ENCODE assay signal across 22 cellular contexts in the genomic region with DNA sequence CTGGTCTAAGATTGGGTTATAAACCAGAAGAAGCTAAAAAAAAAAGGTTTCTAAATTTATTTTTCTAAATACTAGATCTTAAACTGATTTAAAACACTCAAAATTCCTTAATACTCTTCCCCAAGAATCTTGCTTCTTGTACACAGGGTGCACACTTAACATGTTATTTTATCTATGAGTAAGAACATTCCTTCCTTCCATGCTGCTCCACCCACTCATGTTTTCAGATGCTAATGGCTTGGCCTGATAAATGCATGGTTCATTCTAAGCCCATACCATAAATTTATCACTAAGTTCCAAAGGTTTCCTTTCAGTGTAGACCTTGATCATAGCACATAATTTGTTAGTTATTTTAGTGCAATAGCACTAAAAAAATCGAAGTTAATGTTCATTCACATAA. TPM values are rescaled to one million over a fixed set of nuclear protein-coding genes. Genes with fewer than 3 reads are reported as not detected.
DNase-seq lines count a peak whose midpoint lies in the region; ATAC-seq, FAIRE-seq and TF ChIP-seq lines count a peak whose summit lies in the region.
"Had no signal": no experiment of that assay in that cellular context is flagged by ENCODE, and none has a peak within 500 bp of the region (broad histone marks: within the 10 kb centered on the region; RNA-seq: fewer than 3 reads in every experiment).

No MANE protein-coding gene starts in this region.

- H3K4me3 ChIP-seq in adipocyte (ENCODE audit: low read length) (no peak overlapping the region), fibroblast of mammary gland (ENCODE audit: control insufficient read depth, low read depth, low read length) (no peak overlapping the region), skeletal muscle satellite cell (ENCODE audit: low read length) (no peak overlapping the region)
- H3K4me3 ChIP-seq: adrenal gland, skin epidermis, stomach had no signal

- peak; percentile 55 for FAIRE-seq in H54 (lab: Jason Lieb, UNC)
- FAIRE-seq: D721Med, GM19239 had no signal

- no peaks in the 10 kb centered on the region for H3K36me3 ChIP-seq in adipocyte (ENCODE audit: control insufficient read depth, insufficient read depth, low read length, severe bottlenecking)
- no peaks in the 10 kb centered on the region for H3K36me3 ChIP-seq in skeletal muscle satellite cell (ENCODE audit: insufficient read depth, low read length)
- H3K36me3 ChIP-seq: adrenal gland, stomach had no signal

- no peak for DNase-seq in H54 (ENCODE audit: insufficient read length, low spot score)
- DNase-seq in adipocyte (ENCODE audit: low read depth): peak; percentile 57
- peak; percentile 53 for DNase-seq in fibroblast of mammary gland (ENCODE audit: low read depth)
- DNase-seq in NCI-H128 (lab: John Stamatoyannopoulos, UW; ENCODE audit: unreplicated experiment): no peak
- no peak for DNase-seq in GM20000 (ENCODE audit: low spot score)
- DNase-seq: activated CD4-positive, alpha-beta T cell treated with anti-CD3 and anti-CD28 coated beads for 36 hours; adrenal gland; effector CD8-positive, alpha-beta T cell; GDM1; H7; mesendoderm; naive thymus-derived CD8-positive, alpha-beta T cell; NCI-H146; stimulated activated CD4-positive, alpha-beta T cell treated with anti-CD3 and anti-CD28 coated beads, Interleukin-4, amount 100 ng/mL, for 1 hour; stomach; T-helper 9 cell had no signal

- H3K9me3 ChIP-seq in adipocyte (ENCODE audit: control insufficient read depth, low read length) (no peaks in the 10 kb centered on the region), skeletal muscle satellite cell (replicated peaks; ENCODE audit: low read length) (no peaks in the 10 kb centered on the region)
- H3K9me3 ChIP-seq: adrenal gland, stomach had no signal

- no peak for ATAC-seq in GM21737 (IDR thresholded peaks at IDR 0.05; ENCODE audit: unreplicated experiment)
- ATAC-seq: activated CD4-positive, alpha-beta T cell treated with anti-CD3 and anti-CD28 coated beads for 36 hours; naive thymus-derived CD8-positive, alpha-beta T cell; Panc1 had no signal

- TF ChIP-seq CTCF in fibroblast of mammary gland (conservative IDR thresholded peaks at IDR 0.05; ENCODE audit: control insufficient read depth, insufficient read depth, low read depth, low read length) (no peak), GM20000 (IDR thresholded peaks at IDR 0.05; ENCODE audit: extremely low read depth, missing control alignments) (no peak)

- no peaks in the 10 kb centered on the region for H3K27me3 ChIP-seq in adipocyte (replicated peaks; ENCODE audit: control insufficient read depth, insufficient read depth, low read length)
- no peaks in the 10 kb centered on the region for H3K27me3 ChIP-seq in skeletal muscle satellite cell (ENCODE audit: control insufficient read depth, insufficient read depth, low read length)
- H3K27me3 ChIP-seq: adrenal gland, stomach had no signal

- H3K9ac ChIP-seq in adipocyte (ENCODE audit: low read length) (no peak overlapping the region), skeletal muscle satellite cell (ENCODE audit: low read depth, low read length) (peak overlapping the region; percentile 16)

- no peak for TF ChIP-seq POLR2A in H54 (IDR thresholded peaks at IDR 0.05; ENCODE audit: low read depth, low read length)

- peaks cover 6% of the 10 kb centered on the region for H3K4me1 ChIP-seq in adipocyte (ENCODE audit: control insufficient read depth, insufficient read depth, low read length)
- peaks cover 24% of the 10 kb centered on the region for H3K4me1 ChIP-seq in skeletal muscle satellite cell (ENCODE audit: control insufficient read depth, insufficient read depth, low read length)

- peak overlapping the region; percentile 65 for H3K4me2 ChIP-seq in skeletal muscle satellite cell (ENCODE audit: low read length)

RNA-seq across cellular contexts. Expression of gene FBXO48, which starts 8.1 kb away (rescaled TPM):
- total RNA-seq in skeletal muscle satellite cell (2012; rRNA removed): 0.44 and 0.51 TPM in 2 replicates

RNA-seq across cellular contexts. Expression of gene APLF, which starts 8.4 kb away (rescaled TPM):
- total RNA-seq in skeletal muscle satellite cell (2012; rRNA removed): 3.3 TPM in 2 replicates

Comparison
In these comparisons a context has a peak if more than half of its experiments do, and no peak if none do; other contexts are left out.
1. DNase-seq: peak in adipocyte (single experiment) and fibroblast of mammary gland (single experiment); none in H54 (single experiment), NCI-H128 (single experiment) and GM20000 (single experiment).